ENCODE assay signal across 15 cellular contexts in genomic region chr1:223815865-223816264, GRCh38. TPM values are rescaled to one million over a fixed set of nuclear protein-coding genes. Genes with fewer than 3 reads are reported as not detected.
DNase-seq lines count a peak whose midpoint lies in the region; ATAC-seq, FAIRE-seq and TF ChIP-seq lines count a peak whose summit lies in the region.
"Had no signal": no experiment of that assay in that cellular context is flagged by ENCODE, and none has a peak within 500 bp of the region (broad histone marks: within the 10 kb centered on the region; RNA-seq: fewer than 3 reads in every experiment).

No MANE protein-coding gene starts in this region.

- TF ChIP-seq RAD21 in A549 (conservative IDR thresholded peaks at IDR 0.05 in 1 of 2, IDR thresholded peaks at IDR 0.05 in 1 of 2) (no peak), HCT116 (IDR thresholded peaks at IDR 0.05; ENCODE audit: low read depth) (no peak)

- TF ChIP-seq EP300 in A549 (IDR thresholded peaks at IDR 0.05) = no peak

- ATAC-seq in A549 = peak in 1 of 2 experiments; percentile 63; a peak in 3 of 6 replicates
- peak; percentile 69 for ATAC-seq in HCT116
- ATAC-seq in GM21786 (IDR thresholded peaks at IDR 0.05; ENCODE audit: unreplicated experiment) = no peak
- no peak for ATAC-seq in stimulated activated naive B cell treated with anti-CD40 and anti-IgM and Interleukin-4, amounts not matched to agents 10 μg/mL and 1 μg/mL and 100 μg/mL, for 72 hours (replicated peaks)
- ATAC-seq in HG02623 (IDR thresholded peaks at IDR 0.05; ENCODE audit: unreplicated experiment) = no peak

- RAD21 ChIA-PET in HCT116 (lab: Charles Lee; ENCODE audit: low non-redundant PET in 1 of 2, low total read pairs in 2 of 2, uncharacterized antibody in 2 of 2, unreplicated experiment in 2 of 2) = no interaction called here

- H3K4me2 ChIP-seq in A549 (peak overlapping the region; percentile 56), HCT116 (ENCODE audit: low read length) (peak overlapping the region; percentile 58)

- FAIRE-seq in A549 (lab: Jason Lieb, UNC) = no peak

- WGBS in A549 (ENCODE audit: missing lambda C conversion rate) = 27% methylated on average over 3 of the region's 3 CpGs

- TF ChIP-seq CTCF in A549 (IDR thresholded peaks at IDR 0.05) (no peak), HCT116 (IDR thresholded peaks at IDR 0.05 in 2 of 3, conservative IDR thresholded peaks at IDR 0.05 in 1 of 3; ENCODE audit: borderline replicate concordance in 1 of 3, insufficient read depth in 1 of 3, low read depth in 2 of 3, low read length in 2 of 3) (no peak)

- no TSS peak for BruUV-seq in HCT116 (replicated peaks; lab: Mats Ljungman, UMichigan)

- H3K9me3 Mint-ChIP-seq in stimulated activated naive B cell treated with anti-CD40 and anti-IgM and Interleukin-4, amounts not matched to agents 10 μg/mL and 1 μg/mL and 100 μg/mL, for 72 hours = no peaks in the 10 kb centered on the region
- H3K9me3 Mint-ChIP-seq: activated CD4-positive, alpha-beta memory T cell treated with anti-CD3 and anti-CD28 coated beads for 36 hours; IgD-negative memory B cell had no signal

- intact Hi-C loops in HCT116 (cut with micrococcal nuclease) = loop anchor here (10.0 kb wide), 1 partner anchor 519 kb away; the partner anchor contains the start of gene NVL

- peaks cover 10% of the 10 kb centered on the region; the same call in 1 of the 2 replicates for H4K20me1 ChIP-seq in HCT116 (ENCODE audit: insufficient read depth)

- peaks cover 2 to 6% of the 10 kb centered on the region in 2 experiments; a peak in 1 of 4 replicates for H3K36me3 ChIP-seq in HCT116 (ENCODE audit: control insufficient read depth in 1 of 2, insufficient read depth in 2 of 2, low read length in 2 of 2)

- no peaks in the 10 kb centered on the region for H3K27me3 ChIP-seq in HCT116 (ENCODE audit: insufficient read depth, low read length)
- H3K27me3 ChIP-seq: Peyer's patch, thyroid gland had no signal

- H3K9me3 ChIP-seq in A549 (no peaks in the 10 kb centered on the region), HCT116 (ENCODE audit: control insufficient read depth in 1 of 2, insufficient read depth in 1 of 2, low read depth in 1 of 2, low read length in 2 of 2) (no peaks in the 10 kb centered on the region)
- H3K9me3 ChIP-seq: Peyer's patch, thyroid gland had no signal

- H3K27me3 Mint-ChIP-seq in stimulated activated naive B cell treated with anti-CD40 and anti-IgM and Interleukin-4, amounts not matched to agents 10 μg/mL and 1 μg/mL and 100 μg/mL, for 72 hours = no peaks in the 10 kb centered on the region
- H3K27me3 Mint-ChIP-seq: activated CD4-positive, alpha-beta memory T cell treated with anti-CD3 and anti-CD28 coated beads for 36 hours; IgD-negative memory B cell had no signal

- TF ChIP-seq POLR2A in A549 (IDR thresholded peaks at IDR 0.05; ENCODE audit: low read length) (no peak), HCT116 (IDR thresholded peaks at IDR 0.05; ENCODE audit: borderline replicate concordance, extremely low read depth, insufficient read depth, insufficient read length) (no peak)

- no peak overlapping the region for H2AFZ ChIP-seq in HCT116 (ENCODE audit: low read depth, low read length, poor library complexity, severe bottlenecking)

- peaks cover 35 to 51% of the 10 kb centered on the region in 2 donors for H3K36me3 Mint-ChIP-seq in stimulated activated naive B cell treated with anti-CD40 and anti-IgM and Interleukin-4, amounts not matched to agents 10 μg/mL and 1 μg/mL and 100 μg/mL, for 72 hours

- H3K9me2 ChIP-seq in HCT116 (ENCODE audit: insufficient read depth) = no peaks in the 10 kb centered on the region

- H3K4me1 ChIP-seq in A549 (peaks cover 45% of the 10 kb centered on the region), HCT116 (ENCODE audit: control insufficient read depth in 1 of 2, insufficient read depth in 2 of 2, low read length in 2 of 2) (peaks cover 0 to 22% of the 10 kb centered on the region in 2 experiments; a peak in 2 of 4 replicates)
- H3K4me1 ChIP-seq: Peyer's patch had no signal

- no peak overlapping the region for H3K27ac Mint-ChIP-seq in stimulated activated naive B cell treated with anti-CD40 and anti-IgM and Interleukin-4, amounts not matched to agents 10 μg/mL and 1 μg/mL and 100 μg/mL, for 72 hours

- peaks cover 19% of the 10 kb centered on the region for H3K79me2 ChIP-seq in HCT116 (ENCODE audit: insufficient read depth, low read length)

- H3K27ac ChIP-seq in A549 = peak overlapping the region; percentile 42 to 59; a peak in 2 of 6 replicates
- H3K27ac ChIP-seq in HCT116 (ENCODE audit: low read depth, low read length) = no peak overlapping the region
- H3K27ac ChIP-seq: Peyer's patch, thyroid gland had no signal

- CTCF ChIA-PET in A549 (lab: Yijun Ruan, JAX) (interaction anchor here (0.9 kb wide), 1 partner anchor 12 kb away, joined by 3 read pairs; no protein-coding TSS in a partner anchor), HCT116 (lab: Charles Lee) (interaction anchor here (0.6 kb wide), 1 partner anchor 69 kb away, joined by 3 read pairs; no protein-coding TSS in a partner anchor)

- H3K4me1 Mint-ChIP-seq in stimulated activated naive B cell treated with anti-CD40 and anti-IgM and Interleukin-4, amounts not matched to agents 10 μg/mL and 1 μg/mL and 100 μg/mL, for 72 hours = peaks cover 14 to 18% of the 10 kb centered on the region in 2 donors

- POLR2A ChIA-PET in A549 (lab: Yijun Ruan, JAX) (no interaction called here), HCT116 (lab: Charles Lee) (no interaction called here)

- no peak overlapping the region for H3K4me3 ChIP-seq in A549
- no peak overlapping the region for H3K4me3 ChIP-seq in HCT116 (replicated peaks in 1 of 2; ENCODE audit: low read depth in 1 of 2, low read length in 2 of 2)
- H3K4me3 ChIP-seq: Peyer's patch, thyroid gland had no signal

- H3K4me3 Mint-ChIP-seq in stimulated activated naive B cell treated with anti-CD40 and anti-IgM and Interleukin-4, amounts not matched to agents 10 μg/mL and 1 μg/mL and 100 μg/mL, for 72 hours = no peak overlapping the region
- H3K4me3 Mint-ChIP-seq: activated CD4-positive, alpha-beta memory T cell treated with anti-CD3 and anti-CD28 coated beads for 36 hours; IgD-negative memory B cell had no signal

- H3K9ac ChIP-seq in HCT116 (ENCODE audit: low read length) = 0 out of 2 replicates have a peak overlapping the region, but pooled peaks have one; percentile 15

- DNase-seq in A549 (ENCODE audit: low read depth in 1 of 2, low spot score in 1 of 2) (no peak), HCT116 (ENCODE audit: low read depth, low spot score) (no peak), astrocyte of the hippocampus (ENCODE audit: low read depth, low spot score) (peak; percentile 47), kidney glomerular epithelial cell (lab: John Stamatoyannopoulos, UW) (peak; percentile 46), NCI-H526 (lab: John Stamatoyannopoulos, UW) (no peak)
- DNase-seq in stimulated activated naive B cell treated with anti-CD40 and anti-IgM and Interleukin-4, amounts not matched to agents 10 μg/mL and 1 μg/mL and 100 μg/mL, for 72 hours = no peak
- DNase-seq: activated CD4-positive, alpha-beta memory T cell treated with anti-CD3 and anti-CD28 coated beads for 36 hours; activated gamma-delta T cell treated with Interleukin-2 at 50 U/mL for 16 hours; NCI-H146; Peyer's patch; T1000 had no signal

TF ChIP-seq in A549, 52 proteins besides CTCF, POLR2A, EP300 and RAD21:
- no peak for TF ChIP-seq JUNB (IDR thresholded peaks at IDR 0.05)
- no peak for TF ChIP-seq CBX2 (IDR thresholded peaks at IDR 0.05; ENCODE audit: borderline replicate concordance, low read depth)
- no peak for TF ChIP-seq EHF (CRISPR knock-in tag; IDR thresholded peaks at IDR 0.05)
- no peak for TF ChIP-seq FOSL2 (IDR thresholded peaks at IDR 0.05)
- TF ChIP-seq FOSL2 (CRISPR knock-in tag; IDR thresholded peaks at IDR 0.05) = 0 out of 2 replicates have a peak, but pooled peaks have one; percentile 30

TF ChIP-seq in HCT116, 20 proteins besides CTCF, POLR2A, EP300 and RAD21:
- TF ChIP-seq SIN3A (IDR thresholded peaks at IDR 0.05; ENCODE audit: low read depth) (peak; percentile 57; the same call in 1 of the 2 replicates), MAX (IDR thresholded peaks at IDR 0.05) (peak; percentile 40; the same call in 1 of the 2 replicates), FOSL1 (IDR thresholded peaks at IDR 0.05; ENCODE audit: low read depth) (peak; percentile 32; the same call in 1 of the 2 replicates), YY1 (IDR thresholded peaks at IDR 0.05; ENCODE audit: extremely low read depth, insufficient replicate concordance, low read depth, low read length) (no peak), EZH2phosphoT487 (IDR thresholded peaks at IDR 0.05; ENCODE audit: borderline replicate concordance) (no peak), SP1 (IDR thresholded peaks at IDR 0.05; ENCODE audit: low read depth) (peak; percentile 30; the same call in 1 of the 2 replicates), CEBPB (IDR thresholded peaks at IDR 0.05; ENCODE audit: low read depth) (0 out of 2 replicates have a peak, but pooled peaks have one; percentile 18), ZBTB33 (IDR thresholded peaks at IDR 0.05; ENCODE audit: extremely low read depth, insufficient replicate concordance, low read length) (no peak), JUND (IDR thresholded peaks at IDR 0.05) (peak; percentile 53)
TF ChIP-seq in HCT116: peak in this region for 6.

RNA-seq across cellular contexts. Expression of gene TP53BP2, which starts 29.9 kb away (rescaled TPM):
- polyA plus RNA-seq in A549 (2011; rRNA removed) (33.0 and 33.5 TPM in 2 replicates), A549 (2017; fragmentation: RNase III; extraction: RNeasy Plus Mini Kit Qiagen cat#74134 plus additional on column Dnase treatment) (14.0 to 14.4 TPM (median 14.3 TPM) in 3 replicates)
- 8.6 and 10.6 TPM in 2 replicates for polyA plus RNA-seq in A549 (2012; cell fraction: cytosol; rRNA removed)
- 9.4 and 12.5 TPM in 2 replicates for polyA plus RNA-seq in A549 (2012; cell fraction: nucleus; rRNA removed)
- polyA minus RNA-seq in A549 (2011; rRNA and poly(A)+ RNA removed) = 61.5 and 62.0 TPM in 2 replicates
- 38.2 TPM for total RNA-seq in HCT116 (2021; ENCODE audit: unreplicated experiment)
- 14.1 and 15.4 TPM in 2 replicates for polyA plus RNA-seq in HCT116 (2012)

Comparison
In these comparisons a context has a peak if more than half of its experiments do, and no peak if none do; other contexts are left out.
1. DNase-seq: peak in astrocyte of the hippocampus (single experiment) and kidney glomerular epithelial cell (single experiment); none in A549 (0 of 2), HCT116 (single experiment), stimulated activated naive B cell treated with anti-CD40 and anti-IgM and Interleukin-4, amounts not matched to agents 10 μg/mL and 1 μg/mL and 100 μg/mL, for 72 hours (single experiment) and NCI-H526 (0 of 2).
2. Of the 6 proteins assayed by ChIP-seq in both A549 and HCT116: peak only in A549: none; only in HCT116: CEBPB and MAX; in both: none; in neither: 4.